19 cellular contexts compared by ENCODE assay signal in the genomic region with DNA sequence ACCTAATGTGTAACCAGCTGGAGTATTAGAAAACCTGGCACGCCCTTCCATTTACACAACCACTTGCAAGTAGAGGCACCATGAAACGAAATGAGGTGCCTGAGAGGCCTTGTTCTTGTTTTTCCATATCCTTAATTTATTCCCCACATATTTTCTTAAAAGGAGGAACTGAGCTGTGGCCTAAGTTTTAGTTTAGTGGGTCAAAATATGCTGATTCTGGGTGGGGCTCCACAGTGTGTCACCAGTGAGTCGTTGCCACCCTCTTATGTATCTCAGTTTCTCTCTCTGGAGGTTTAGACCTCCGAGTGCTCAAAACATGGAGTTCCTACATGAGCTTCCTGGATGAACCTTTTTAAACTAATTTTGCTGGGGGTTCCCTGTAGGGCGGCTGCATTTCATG. TPM values are rescaled to one million over a fixed set of nuclear protein-coding genes. Genes with fewer than 3 reads are reported as not detected.
DNase-seq lines count a peak whose midpoint lies in the region; ATAC-seq and TF ChIP-seq lines count a peak whose summit lies in the region.
"Had no signal": no experiment of that assay in that cellular context is flagged by ENCODE, and none has a peak within 500 bp of the region (broad histone marks: within the 10 kb centered on the region; RNA-seq: fewer than 3 reads in every experiment).

No MANE protein-coding gene starts in this region.

- no peak overlapping the region for H4K91ac ChIP-seq in mesenchymal stem cell (ENCODE audit: low read length)
- H4K91ac ChIP-seq in trophoblast cell (ENCODE audit: low read depth, low read length) = no peak overlapping the region

- peaks cover 35% of the 10 kb centered on the region for H3K9me3 Mint-ChIP-seq in activated CD4-positive, alpha-beta T cell treated with anti-CD3 and anti-CD28 coated beads, Interleukin-2, amount 10 ng/mL, durations not matched to agents 24 days and 14 days
- peaks cover 21% of the 10 kb centered on the region for H3K9me3 Mint-ChIP-seq in dendritic cell treated with granulocyte-macrophage colony-stimulating factor and Interleukin-4, amounts not matched to agents 40 ng/mL and 50 ng/mL, for 4 days
- H3K9me3 Mint-ChIP-seq in endothelial cell (ENCODE audit: unreplicated experiment) = peaks cover 8% of the 10 kb centered on the region

- no peak overlapping the region for H2AFZ ChIP-seq in mesenchymal stem cell (ENCODE audit: low read depth, low read length)
- no peak overlapping the region for H2AFZ ChIP-seq in trophoblast cell (ENCODE audit: insufficient read depth, low read length, poor library complexity)

- H3K4me2 ChIP-seq in mesenchymal stem cell (ENCODE audit: low read length, poor library complexity, severe bottlenecking) = no peak overlapping the region
- no peak overlapping the region for H3K4me2 ChIP-seq in trophoblast cell (ENCODE audit: low read length)
- H3K4me2 ChIP-seq: BLaER1 had no signal

- no peaks in the 10 kb centered on the region for H3K27me3 ChIP-seq in mesenchymal stem cell (ENCODE audit: control insufficient read depth in 1 of 2, insufficient read depth in 1 of 2, low read length in 2 of 2)
- no peaks in the 10 kb centered on the region for H3K27me3 ChIP-seq in upper lobe of right lung
- H3K27me3 ChIP-seq in trophoblast cell (ENCODE audit: insufficient read depth, low read length) = no peaks in the 10 kb centered on the region
- H3K27me3 ChIP-seq: BLaER1 had no signal

- WGBS in mesenchymal stem cell = 65% methylated on average over 5 of the region's 5 CpGs
- no CpG with 5 or more reads among the region's 5 CpGs for WGBS in trophoblast cell (ENCODE audit: extremely low coverage, insufficient coverage, insufficient read length)

- H3K4ac ChIP-seq in mesenchymal stem cell (ENCODE audit: low read depth in 1 of 2, low read length in 2 of 2) (no peak overlapping the region), trophoblast cell (ENCODE audit: low read depth, low read length) (no peak overlapping the region)

- no peaks in the 10 kb centered on the region for H3K27me3 Mint-ChIP-seq in activated CD4-positive, alpha-beta T cell treated with anti-CD3 and anti-CD28 coated beads, Interleukin-2, amount 10 ng/mL, durations not matched to agents 24 days and 14 days
- no peaks in the 10 kb centered on the region for H3K27me3 Mint-ChIP-seq in dendritic cell treated with granulocyte-macrophage colony-stimulating factor and Interleukin-4, amounts not matched to agents 40 ng/mL and 50 ng/mL, for 4 days
- H3K27me3 Mint-ChIP-seq in endothelial cell (ENCODE audit: unreplicated experiment) = no peaks in the 10 kb centered on the region

- no peak overlapping the region for H3K4me3 Mint-ChIP-seq in activated CD4-positive, alpha-beta T cell treated with anti-CD3 and anti-CD28 coated beads, Interleukin-2, amount 10 ng/mL, durations not matched to agents 24 days and 14 days
- H3K4me3 Mint-ChIP-seq in dendritic cell treated with granulocyte-macrophage colony-stimulating factor and Interleukin-4, amounts not matched to agents 40 ng/mL and 50 ng/mL, for 4 days = no peak overlapping the region
- no peak overlapping the region for H3K4me3 Mint-ChIP-seq in endothelial cell (ENCODE audit: unreplicated experiment)
- H3K4me3 Mint-ChIP-seq: HFFc6 had no signal

- H3K4me3 ChIP-seq in mesenchymal stem cell (ENCODE audit: insufficient read depth in 1 of 2, low read depth in 1 of 2, low read length in 2 of 2) (no peak overlapping the region), upper lobe of right lung (no peak overlapping the region), trophoblast cell (ENCODE audit: low read depth, low read length) (no peak overlapping the region)
- H3K4me3 ChIP-seq: BLaER1 had no signal

- H3K79me1 ChIP-seq in mesenchymal stem cell (replicated peaks; ENCODE audit: low read length, poor library complexity, severe bottlenecking) (no peaks in the 10 kb centered on the region), trophoblast cell (ENCODE audit: low read length) (no peaks in the 10 kb centered on the region)

- H3K27ac ChIP-seq in mesenchymal stem cell (ENCODE audit: low read length, poor library complexity, severe bottlenecking) (no peak overlapping the region), upper lobe of right lung (no peak overlapping the region), trophoblast cell (ENCODE audit: low read depth, low read length) (no peak overlapping the region)
- H3K27ac ChIP-seq: BLaER1 had no signal

- no peak for TF ChIP-seq CTCF in upper lobe of right lung (IDR thresholded peaks at IDR 0.05)
- TF ChIP-seq CTCF in endothelial cell (IDR thresholded peaks at IDR 0.05; ENCODE audit: unreplicated experiment) = no peak

- no peaks in the 10 kb centered on the region for H3K4me1 Mint-ChIP-seq in activated CD4-positive, alpha-beta T cell treated with anti-CD3 and anti-CD28 coated beads, Interleukin-2, amount 10 ng/mL, durations not matched to agents 24 days and 14 days
- peaks cover 17% of the 10 kb centered on the region for H3K4me1 Mint-ChIP-seq in dendritic cell treated with granulocyte-macrophage colony-stimulating factor and Interleukin-4, amounts not matched to agents 40 ng/mL and 50 ng/mL, for 4 days (ENCODE audit: low read depth)
- H3K4me1 Mint-ChIP-seq in endothelial cell (ENCODE audit: unreplicated experiment) = no peaks in the 10 kb centered on the region
- H3K4me1 Mint-ChIP-seq: CD4-positive, CD25-positive, alpha-beta regulatory T cell had no signal

- peak; percentile 33 for DNase-seq in activated CD4-positive, alpha-beta T cell treated with anti-CD3 and anti-CD28 coated beads, Interleukin-2, amount 10 ng/mL, durations not matched to agents 24 days and 14 days
- DNase-seq in activated CD4-positive, alpha-beta T cell treated with anti-CD3 and anti-CD28 coated beads for 1 hour = no peak
- no peak for DNase-seq in mesenchymal stem cell
- DNase-seq in upper lobe of right lung = no peak
- no peak for DNase-seq in endothelial cell (ENCODE audit: low spot score)
- no peak for DNase-seq in trophoblast cell
- DNase-seq in effector CD4-positive, alpha-beta T cell = no peak
- DNase-seq: 8988T; AML-193; CD4-positive, CD25-positive, alpha-beta regulatory T cell; DMS 273 treated with DMSO at 0.1 percent for 48 hours; DMS79; HCEC 1CT; HFFc6 had no signal

- H2BK12ac ChIP-seq in mesenchymal stem cell (ENCODE audit: low read length in 2 of 2) (no peak overlapping the region), trophoblast cell (ENCODE audit: low read length) (no peak overlapping the region)

- peak overlapping the region; percentile 18 for H3K9ac ChIP-seq in mesenchymal stem cell (ENCODE audit: low read length)
- H3K9ac ChIP-seq in trophoblast cell (ENCODE audit: low read length) = no peak overlapping the region
- H3K9ac ChIP-seq: BLaER1 had no signal

- no peak overlapping the region for H3K27ac Mint-ChIP-seq in activated CD4-positive, alpha-beta T cell treated with anti-CD3 and anti-CD28 coated beads, Interleukin-2, amount 10 ng/mL, durations not matched to agents 24 days and 14 days
- H3K27ac Mint-ChIP-seq in dendritic cell treated with granulocyte-macrophage colony-stimulating factor and Interleukin-4, amounts not matched to agents 40 ng/mL and 50 ng/mL, for 4 days = peak overlapping the region; percentile 84
- no peak overlapping the region for H3K27ac Mint-ChIP-seq in endothelial cell (ENCODE audit: unreplicated experiment)
- H3K27ac Mint-ChIP-seq: CD4-positive, CD25-positive, alpha-beta regulatory T cell; HFFc6 had no signal

- H3K23ac ChIP-seq in mesenchymal stem cell (ENCODE audit: low read length in 2 of 2) (no peak overlapping the region), trophoblast cell (ENCODE audit: low read length) (no peak overlapping the region)

- no peaks in the 10 kb centered on the region for H3K36me3 ChIP-seq in mesenchymal stem cell (ENCODE audit: control insufficient read depth in 1 of 2, insufficient read depth in 2 of 2, low read depth in 1 of 2, low read length in 2 of 2)
- H3K36me3 ChIP-seq in upper lobe of right lung = no peaks in the 10 kb centered on the region
- H3K36me3 ChIP-seq in trophoblast cell (ENCODE audit: control insufficient read depth in 1 of 2, insufficient read depth in 2 of 2, low read length in 2 of 2) = no peaks in the 10 kb centered on the region
- H3K36me3 ChIP-seq: BLaER1 had no signal

- H3K9me3 ChIP-seq in mesenchymal stem cell (ENCODE audit: control insufficient read depth, low read length) (peaks cover 30% of the 10 kb centered on the region), upper lobe of right lung (no peaks in the 10 kb centered on the region), trophoblast cell (ENCODE audit: insufficient read depth, low read depth, low read length) (peaks cover 3% of the 10 kb centered on the region)

- H3K79me2 ChIP-seq in trophoblast cell (ENCODE audit: control insufficient read depth, insufficient read depth, low read length, poor library complexity) = no peaks in the 10 kb centered on the region

- no peak overlapping the region for H2BK120ac ChIP-seq in mesenchymal stem cell (ENCODE audit: low read depth, low read length)
- H2BK120ac ChIP-seq in trophoblast cell (ENCODE audit: insufficient read depth, low read length, poor library complexity) = no peak overlapping the region

- H2BK5ac ChIP-seq in mesenchymal stem cell (ENCODE audit: low read depth, low read length, poor library complexity, severe bottlenecking) (no peak overlapping the region), trophoblast cell (ENCODE audit: low read depth, low read length, poor library complexity) (no peak overlapping the region)

- no peaks in the 10 kb centered on the region for H3K4me1 ChIP-seq in mesenchymal stem cell (ENCODE audit: control insufficient read depth, insufficient read depth, low read depth, low read length)
- no peaks in the 10 kb centered on the region for H3K4me1 ChIP-seq in upper lobe of right lung
- peaks cover 0 to 2% of the 10 kb centered on the region in 2 experiments for H3K4me1 ChIP-seq in trophoblast cell (ENCODE audit: control insufficient read depth in 1 of 2, insufficient read depth in 2 of 2, low read length in 2 of 2)
- H3K4me1 ChIP-seq: BLaER1 had no signal

- peak; percentile 53 for ATAC-seq in upper lobe of right lung
- ATAC-seq: HepG2 had no signal

- H2BK15ac ChIP-seq in mesenchymal stem cell (ENCODE audit: low read depth, poor library complexity, severe bottlenecking) = no peak overlapping the region

- no peak overlapping the region for H4K12ac ChIP-seq in trophoblast cell (ENCODE audit: low read depth, low read length)

- H4K8ac ChIP-seq in mesenchymal stem cell (ENCODE audit: low read length) (no peak overlapping the region), trophoblast cell (ENCODE audit: low read depth, low read length) (no peak overlapping the region)

- intact Hi-C loops in activated CD4-positive, alpha-beta T cell treated with anti-CD3 and anti-CD28 coated beads, Interleukin-2, amount 10 ng/mL, durations not matched to agents 24 days and 14 days (cut with micrococcal nuclease) = no loop called here
- intact Hi-C loops in dendritic cell treated with granulocyte-macrophage colony-stimulating factor and Interleukin-4, amounts not matched to agents 40 ng/mL and 50 ng/mL, for 4 days (cut with micrococcal nuclease) = loop anchor here (5.0 kb wide), 1 partner anchor 33 kb away; no protein-coding TSS in a partner anchor
- intact Hi-C loops in upper lobe of right lung (cut with DNase I) = no loop called here

- H3K18ac ChIP-seq in mesenchymal stem cell (ENCODE audit: low read depth in 1 of 2, low read length in 2 of 2) (no peak overlapping the region), trophoblast cell (ENCODE audit: low read length) (no peak overlapping the region)

- no peak overlapping the region for H2AK5ac ChIP-seq in mesenchymal stem cell (ENCODE audit: low read length, severe bottlenecking)
- no peak overlapping the region for H2AK5ac ChIP-seq in trophoblast cell (ENCODE audit: low read length)

- H3K36me3 Mint-ChIP-seq in activated CD4-positive, alpha-beta T cell treated with anti-CD3 and anti-CD28 coated beads, Interleukin-2, amount 10 ng/mL, durations not matched to agents 24 days and 14 days (ENCODE audit: low read depth) = no peaks in the 10 kb centered on the region
- peaks cover 6% of the 10 kb centered on the region for H3K36me3 Mint-ChIP-seq in dendritic cell treated with granulocyte-macrophage colony-stimulating factor and Interleukin-4, amounts not matched to agents 40 ng/mL and 50 ng/mL, for 4 days (ENCODE audit: low read depth)
- H3K36me3 Mint-ChIP-seq in endothelial cell (ENCODE audit: low read depth, unreplicated experiment) = peaks cover 6% of the 10 kb centered on the region

- no peak overlapping the region for H3K14ac ChIP-seq in mesenchymal stem cell (ENCODE audit: low read length in 2 of 2)
- no peak overlapping the region for H3K14ac ChIP-seq in trophoblast cell (ENCODE audit: low read length)

RNA-seq across cellular contexts. Expression of a gene that starts 17.3 kb away (rescaled TPM):
- total RNA-seq in activated CD4-positive, alpha-beta T cell treated with anti-CD3 and anti-CD28 coated beads, Interleukin-2, amount 10 ng/mL, durations not matched to agents 24 days and 14 days = not detected in 2 replicates
- not detected for polyA plus RNA-seq in mesenchymal stem cell (2013, experiment 1 of 2)
- polyA plus RNA-seq in mesenchymal stem cell (2013, experiment 2 of 2) = not detected
- total RNA-seq in upper lobe of right lung (not detected), endothelial cell (ENCODE audit: unreplicated experiment) (not detected)
- polyA plus RNA-seq in trophoblast cell (2013) = not detected in 2 replicates
- total RNA-seq: CD4-positive, CD25-positive, alpha-beta regulatory T cell; G401; H4; HepG2; HFFc6 had no signal
- polyA plus RNA-seq: CD4-positive, CD25-positive, alpha-beta regulatory T cell; HepG2 had no signal

RNA-seq across cellular contexts. Expression of a gene that starts 28.5 kb away (rescaled TPM):
- total RNA-seq in activated CD4-positive, alpha-beta T cell treated with anti-CD3 and anti-CD28 coated beads, Interleukin-2, amount 10 ng/mL, durations not matched to agents 24 days and 14 days = 13.9 and 14.4 TPM in 2 replicates
- 41.2 TPM for polyA plus RNA-seq in mesenchymal stem cell (2013, experiment 1 of 2)
- polyA plus RNA-seq in mesenchymal stem cell (2013, experiment 2 of 2) = 43.6 TPM
- total RNA-seq in upper lobe of right lung (239 TPM), endothelial cell (ENCODE audit: unreplicated experiment) (58.3 TPM)
- 58.0 and 62.9 TPM in 2 replicates for polyA plus RNA-seq in trophoblast cell (2013)
